ENCODE assay signal across 18 cellular contexts in genomic region chr3:61688307-61688695, GRCh38.
DNase-seq lines count a peak whose midpoint lies in the region; ATAC-seq and TF ChIP-seq lines count a peak whose summit lies in the region.
"Had no signal": no experiment of that assay in that cellular context is flagged by ENCODE, and none has a peak within 500 bp of the region (broad histone marks: within the 10 kb centered on the region; RNA-seq: fewer than 3 reads in every experiment).

No MANE protein-coding gene starts in this region.

- H3K4me1 ChIP-seq in stomach smooth muscle (ENCODE audit: control insufficient read depth, insufficient read depth, low read length) = peaks cover 13% of the 10 kb centered on the region
- H3K4me1 ChIP-seq: colonic mucosa had no signal

- DNase-seq in NCI-H2227 (lab: John Stamatoyannopoulos, UW; ENCODE audit: unreplicated experiment) (peak; percentile 58), endothelial cell (ENCODE audit: low spot score) (peak; percentile 13), iPS-NIHi11 (ENCODE audit: low spot score) (peak; percentile 51), NCI-H226 (no peak)
- DNase-seq: activated CD4-positive, alpha-beta T cell treated with anti-CD3 and anti-CD28 coated beads, Interleukin-2, amount 50 U/mL, for 1 hour; activated T-cell treated with anti-CD3 and anti-CD28 coated beads, Interleukin-2, amount 50 U/mL, for 24 hours; colonic mucosa; GF-D8; pancreas; RPMI8226; stimulated activated CD4-positive, alpha-beta T cell treated with anti-CD3 and anti-CD28 coated beads, Interleukin-4, amount 100 ng/mL, for 4 hours had no signal

- H3K27me3 ChIP-seq in stomach smooth muscle (ENCODE audit: control insufficient read depth in 1 of 2, insufficient read depth in 2 of 2, low read length in 2 of 2) = no peaks in the 10 kb centered on the region
- H3K27me3 ChIP-seq: colonic mucosa, pancreas had no signal

- no peak overlapping the region for H3K4me3 Mint-ChIP-seq in endothelial cell (ENCODE audit: unreplicated experiment)
- H3K4me3 Mint-ChIP-seq: activated T-cell treated with anti-CD3 and anti-CD28 coated beads, Interleukin-2, amount 50 U/mL, for 24 hours; B cell had no signal

- no peak overlapping the region for H3K4me3 ChIP-seq in stomach smooth muscle (ENCODE audit: low read length in 2 of 2)
- H3K4me3 ChIP-seq: colonic mucosa, GM12878, pancreas, skin epidermis had no signal

- H3K9ac ChIP-seq in stomach smooth muscle (ENCODE audit: low read length in 2 of 2) = peak overlapping the region in 1 of 2 donors; percentile 37

- ATAC-seq in GM18511 (IDR thresholded peaks at IDR 0.05; ENCODE audit: unreplicated experiment) (no peak), HG02678 (IDR thresholded peaks at IDR 0.05; ENCODE audit: unreplicated experiment) (no peak)
- ATAC-seq: activated naive CD4-positive, alpha-beta T cell treated with anti-CD3 and anti-CD28 coated beads, Interleukin-2, amount 50 U/mL, for 72 hours; GM12878 had no signal

- no peaks in the 10 kb centered on the region for H3K36me3 Mint-ChIP-seq in endothelial cell (ENCODE audit: low read depth, unreplicated experiment)
- H3K36me3 Mint-ChIP-seq: activated naive CD4-positive, alpha-beta T cell treated with anti-CD3 and anti-CD28 coated beads, Interleukin-2, amount 50 U/mL, for 72 hours had no signal

- H3K27ac ChIP-seq in stomach smooth muscle (ENCODE audit: low read length) = peak overlapping the region; percentile 33
- H3K27ac ChIP-seq: colonic mucosa, pancreas, skin epidermis had no signal

- H3K9me3 Mint-ChIP-seq in endothelial cell (ENCODE audit: unreplicated experiment) = no peaks in the 10 kb centered on the region
- H3K9me3 Mint-ChIP-seq: activated T-cell treated with anti-CD3 and anti-CD28 coated beads, Interleukin-2, amount 50 U/mL, for 24 hours had no signal

- peaks cover 41% of the 10 kb centered on the region for H3K4me1 Mint-ChIP-seq in endothelial cell (ENCODE audit: unreplicated experiment)
- H3K4me1 Mint-ChIP-seq: B cell had no signal

- no peak overlapping the region for H3K27ac Mint-ChIP-seq in endothelial cell (ENCODE audit: unreplicated experiment)
- H3K27ac Mint-ChIP-seq: activated naive CD4-positive, alpha-beta T cell treated with anti-CD3 and anti-CD28 coated beads, Interleukin-2, amount 50 U/mL, for 72 hours; activated T-cell treated with anti-CD3 and anti-CD28 coated beads, Interleukin-2, amount 50 U/mL, for 24 hours; B cell had no signal

- TF ChIP-seq CTCF in endothelial cell (IDR thresholded peaks at IDR 0.05; ENCODE audit: unreplicated experiment) = no peak

- no peaks in the 10 kb centered on the region for H3K27me3 Mint-ChIP-seq in endothelial cell (ENCODE audit: unreplicated experiment)
- H3K27me3 Mint-ChIP-seq: activated T-cell treated with anti-CD3 and anti-CD28 coated beads, Interleukin-2, amount 50 U/mL, for 24 hours; B cell had no signal

- H3K36me3 ChIP-seq in stomach smooth muscle (ENCODE audit: control insufficient read depth in 2 of 2, insufficient read depth in 2 of 2, low read length in 2 of 2) = no peaks in the 10 kb centered on the region
- H3K36me3 ChIP-seq: colonic mucosa, pancreas had no signal

- no peaks in the 10 kb centered on the region for H3K9me3 ChIP-seq in stomach smooth muscle (ENCODE audit: control insufficient read depth in 2 of 2, low read length in 2 of 2)
- H3K9me3 ChIP-seq: colonic mucosa, pancreas had no signal
